ENCODE assay signal across 8 cellular contexts in genomic region chr3:3499012-3499411, GRCh38.
"Had no signal": no experiment of that assay in that cellular context is flagged by ENCODE, and none has a peak within 500 bp of the region (broad histone marks: within the 10 kb centered on the region; RNA-seq: fewer than 3 reads in every experiment).

No MANE protein-coding gene starts in this region.

- H3K4me3 ChIP-seq: GM23338 had no signal

- H3K4me3 Mint-ChIP-seq: GM23338, H9, IgD-negative memory B cell had no signal

- DNase-seq: H9, HCEC 1CT, KBM-7 had no signal

- H3K9me3 Mint-ChIP-seq: H9 had no signal

- H3K27ac Mint-ChIP-seq: GM23338, H9, IgD-negative memory B cell had no signal

- H3K4me2 ChIP-seq: GM23338 had no signal

- FAIRE-seq: H1, H54, HTR-8/SVneo had no signal

- H3K4me1 Mint-ChIP-seq: GM23338, H9, IgD-negative memory B cell had no signal

- H2AFZ ChIP-seq: GM23338 had no signal

- H3K36me3 Mint-ChIP-seq: IgD-negative memory B cell had no signal

- ATAC-seq: GM23338 had no signal
